ENCODE assay signal across 23 cellular contexts in genomic region chr2:18297536-18298058, GRCh38.
DNase-seq lines count a peak whose midpoint lies in the region; TF ChIP-seq lines count a peak whose summit lies in the region.
"Had no signal": no experiment of that assay in that cellular context is flagged by ENCODE, and none has a peak within 500 bp of the region (broad histone marks: within the 10 kb centered on the region; RNA-seq: fewer than 3 reads in every experiment).

No MANE protein-coding gene starts in this region.

- TF ChIP-seq POLR2A in breast epithelium (IDR thresholded peaks at IDR 0.05) = no peak

- H4K20me1 ChIP-seq in mammary epithelial cell (ENCODE audit: insufficient read depth, low read length) (no peaks in the 10 kb centered on the region), Karpas-422 (ENCODE audit: insufficient read depth, low read depth, low read length) (no peaks in the 10 kb centered on the region)
- H4K20me1 ChIP-seq: BLaER1 had no signal

- dilution Hi-C loops in mammary epithelial cell (cut with HindIII; ENCODE audit: low sequenced_read_pairs) = no loop called here

- H3K79me2 ChIP-seq in mammary epithelial cell (ENCODE audit: insufficient read depth, low read length) = no peaks in the 10 kb centered on the region
- H3K79me2 ChIP-seq in Karpas-422 (ENCODE audit: low read length) = no peaks in the 10 kb centered on the region

- H3K27ac Mint-ChIP-seq in MCF 10A (ENCODE audit: low read depth, unreplicated experiment) = peak overlapping the region; percentile 54
- H3K27ac Mint-ChIP-seq in mesothelial cell of epicardium = peak overlapping the region; percentile 21
- H3K27ac Mint-ChIP-seq: CD4-positive, alpha-beta T cell had no signal

- H2AFZ ChIP-seq in mammary epithelial cell (ENCODE audit: low read depth, low read length) (peak overlapping the region; percentile 63), Karpas-422 (ENCODE audit: low read length) (no peak overlapping the region)
- H2AFZ ChIP-seq: PC-9 had no signal

- H3K36me3 ChIP-seq in breast epithelium = no peaks in the 10 kb centered on the region
- no peaks in the 10 kb centered on the region for H3K36me3 ChIP-seq in mammary epithelial cell (ENCODE audit: insufficient read depth, low read length)
- no peaks in the 10 kb centered on the region for H3K36me3 ChIP-seq in Karpas-422 (ENCODE audit: insufficient read depth, low read length)
- H3K36me3 ChIP-seq: BLaER1, MG63, SJSA1 had no signal

- H3K27me3 Mint-ChIP-seq in MCF 10A (ENCODE audit: insufficient read depth, unreplicated experiment) (no peaks in the 10 kb centered on the region), mesothelial cell of epicardium (ENCODE audit: low read depth) (no peaks in the 10 kb centered on the region)
- H3K27me3 Mint-ChIP-seq: CD4-positive, alpha-beta T cell had no signal

- H3K9me3 Mint-ChIP-seq in MCF 10A (ENCODE audit: unreplicated experiment) (no peaks in the 10 kb centered on the region), mesothelial cell of epicardium (no peaks in the 10 kb centered on the region)
- H3K9me3 Mint-ChIP-seq: CD4-positive, alpha-beta T cell had no signal

- H3K9me3 ChIP-seq in breast epithelium (no peaks in the 10 kb centered on the region), mammary epithelial cell (replicated peaks; ENCODE audit: insufficient read depth, low read length) (no peaks in the 10 kb centered on the region), Karpas-422 (ENCODE audit: low read length) (no peaks in the 10 kb centered on the region)
- H3K9me3 ChIP-seq: BLaER1, MG63, SJSA1 had no signal

- H3K27me3 ChIP-seq in breast epithelium (no peaks in the 10 kb centered on the region), mammary epithelial cell (ENCODE audit: insufficient read depth, low read length) (no peaks in the 10 kb centered on the region), Karpas-422 (ENCODE audit: low read length) (no peaks in the 10 kb centered on the region)
- H3K27me3 ChIP-seq: BLaER1, MG63, SJSA1 had no signal

- no peaks in the 10 kb centered on the region for H3K36me3 Mint-ChIP-seq in MCF 10A (ENCODE audit: insufficient read depth, unreplicated experiment)
- no peaks in the 10 kb centered on the region for H3K36me3 Mint-ChIP-seq in mesothelial cell of epicardium

- TF ChIP-seq CTCF in MCF 10A (IDR thresholded peaks at IDR 0.05; ENCODE audit: unreplicated experiment) (no peak), breast epithelium (IDR thresholded peaks at IDR 0.05) (no peak), mammary epithelial cell (conservative IDR thresholded peaks at IDR 0.05 in 1 of 2, IDR thresholded peaks at IDR 0.05 in 1 of 2; ENCODE audit: extremely low read depth in 1 of 2, insufficient read depth in 1 of 2, low read depth in 1 of 2, low read length in 2 of 2) (no peak), mesothelial cell of epicardium (IDR thresholded peaks at IDR 0.05; ENCODE audit: unreplicated experiment) (no peak)

- H3K4me1 ChIP-seq in breast epithelium (no peaks in the 10 kb centered on the region), mammary epithelial cell (ENCODE audit: insufficient read depth, low read length) (peaks cover 32% of the 10 kb centered on the region), Karpas-422 (ENCODE audit: low read length) (no peaks in the 10 kb centered on the region)
- H3K4me1 ChIP-seq: BLaER1 had no signal

- H3K27ac ChIP-seq in breast epithelium (no peak overlapping the region), mammary epithelial cell (ENCODE audit: insufficient read depth, low read depth, low read length) (no peak overlapping the region), Karpas-422 (ENCODE audit: low read length) (no peak overlapping the region)
- H3K27ac ChIP-seq: 22Rv1, BLaER1, SJSA1 had no signal

- DNase-seq in MCF 10A (ENCODE audit: unreplicated experiment) = no peak
- no peak for DNase-seq in breast epithelium (ENCODE audit: low spot score in 2 of 2)
- DNase-seq in mammary epithelial cell = no peak
- DNase-seq in mesothelial cell of epicardium (ENCODE audit: low spot score in 2 of 2, unreplicated experiment in 2 of 2) = no peak
- DNase-seq in NCI-H1694 treated with DMSO at 0.1 percent for 48 hours (lab: John Stamatoyannopoulos, UW) = no peak
- no peak for DNase-seq in anterior cingulate cortex (lab: John Stamatoyannopoulos, UW)
- DNase-seq in amniotic stem cell (lab: John Stamatoyannopoulos, UW) = no peak
- no peak for DNase-seq in Karpas-422
- DNase-seq: CD4-positive, alpha-beta T cell; MG63; NCI-H1105 treated with DMSO at 0.1 percent for 48 hours; NCI-H2029 treated with DMSO at 0.1 percent for 48 hours; NCI-H446 treated with DMSO at 0.1 percent for 48 hours; NCI-H526; NCI-H82; NK-92 treated with Interleukin-12 subunit alpha and Interleukin-12 subunit beta, amount 100 ng/mL, for 24 hours; PC-9; Right ventricle myocardium superior had no signal

- no peak overlapping the region for H3K4me3 Mint-ChIP-seq in MCF 10A (ENCODE audit: unreplicated experiment)
- H3K4me3 Mint-ChIP-seq in mesothelial cell of epicardium = no peak overlapping the region
- H3K4me3 Mint-ChIP-seq: CD4-positive, alpha-beta T cell had no signal

- intact Hi-C loops in MCF 10A (cut with micrococcal nuclease) (no loop called here), breast epithelium (cut with DNase I; ENCODE audit: low total_unique reads) (no loop called here), mammary epithelial cell (cut with micrococcal nuclease) (loop anchor here (2.0 kb wide), 2 partner anchors 79 to 81 kb away; no protein-coding TSS in a partner anchor)

- CTCF ChIA-PET in MCF 10A (lab: Yijun Ruan, JAX) = no interaction called here
- CTCF ChIA-PET in mammary epithelial cell (lab: Charles Lee; ENCODE audit: low non-redundant PET) = no interaction called here

- no peak overlapping the region for H3K4me2 ChIP-seq in mammary epithelial cell (ENCODE audit: insufficient read depth, low read depth, low read length)
- H3K4me2 ChIP-seq in Karpas-422 (ENCODE audit: low read depth, low read length, poor library complexity, severe bottlenecking) = no peak overlapping the region
- H3K4me2 ChIP-seq: BLaER1, PC-9 had no signal

- no peak overlapping the region for H3K9ac ChIP-seq in mammary epithelial cell (ENCODE audit: insufficient read depth, low read length)
- no peak overlapping the region for H3K9ac ChIP-seq in Karpas-422 (ENCODE audit: low read length)
- H3K9ac ChIP-seq: BLaER1 had no signal

- in situ Hi-C loops in mammary epithelial cell (cut with MboI; ENCODE audit: low sequenced_read_pairs in 2 of 2) = no loop called here

- POLR2A ChIA-PET in MCF 10A (lab: Yijun Ruan, JAX) = no interaction called here

- BruUV-seq in MCF 10A (replicated peaks; lab: Mats Ljungman, UMichigan) (no TSS peak), mammary epithelial cell (replicated peaks; lab: Mats Ljungman, UMichigan) (no TSS peak)

- H3K4me3 ChIP-seq in breast epithelium = no peak overlapping the region
- no peak overlapping the region for H3K4me3 ChIP-seq in mammary epithelial cell (replicated peaks in 1 of 3; ENCODE audit: insufficient read depth in 1 of 3, low read depth in 2 of 3, low read length in 3 of 3)
- no peak overlapping the region for H3K4me3 ChIP-seq in Karpas-422 (ENCODE audit: low read length)
- H3K4me3 ChIP-seq: BLaER1, GM12878, K562, MG63, PC-9, SJSA1 had no signal

- H3K9me2 ChIP-seq in Karpas-422 (replicated peaks; ENCODE audit: insufficient read depth, low read length) = no peaks in the 10 kb centered on the region

- H3K4me1 Mint-ChIP-seq in MCF 10A (ENCODE audit: insufficient read depth, unreplicated experiment) (peaks cover 15% of the 10 kb centered on the region), mesothelial cell of epicardium (peaks cover 36% of the 10 kb centered on the region)

- 80% methylated on average over 6 of the region's 6 CpGs for WGBS in mammary epithelial cell (ENCODE audit: low coverage, missing lambda C conversion rate)
